In the genomic region with DNA sequence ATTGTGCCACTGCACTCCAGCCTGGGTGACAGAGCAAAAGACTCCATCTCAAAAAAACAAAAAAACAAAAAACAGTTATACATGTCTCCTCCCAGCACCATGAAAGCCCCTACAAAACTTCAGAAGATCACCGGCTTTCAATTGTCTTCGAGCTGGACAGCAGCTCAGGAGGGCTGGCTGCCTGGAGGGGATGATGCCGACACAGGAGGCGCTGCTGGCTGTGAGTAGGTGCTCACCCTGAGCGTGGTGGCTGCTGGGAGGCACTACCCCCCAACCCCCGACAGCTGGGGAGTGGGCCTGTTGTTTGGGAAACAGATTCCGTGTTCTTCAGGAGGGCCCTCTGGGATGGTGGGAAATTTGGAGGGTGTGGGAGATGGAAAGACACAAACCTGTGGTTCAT, we compare ENCODE assay signal across 20 cellular contexts. TPM values are rescaled to one million over a fixed set of nuclear protein-coding genes. Genes with fewer than 3 reads are reported as not detected.
"Had no signal": no experiment of that assay in that cellular context is flagged by ENCODE, and none has a peak within 500 bp of the region (broad histone marks: within the 10 kb centered on the region; RNA-seq: fewer than 3 reads in every experiment).

No MANE protein-coding gene starts in this region.

- H3K27ac ChIP-seq: dorsolateral prefrontal cortex, epithelial cell of prostate, esophagus muscularis mucosa, gastrocnemius medialis, neutrophil had no signal

- H3K36me3 ChIP-seq: esophagus muscularis mucosa, gastrocnemius medialis, heart right ventricle, neutrophil, sigmoid colon, uterus had no signal

- H3K4me3 ChIP-seq: coronary artery, dorsolateral prefrontal cortex, esophagus muscularis mucosa, gastrocnemius medialis, heart right ventricle, sigmoid colon, skin epidermis, uterus had no signal

- H3K4me3 Mint-ChIP-seq: naive thymus-derived CD4-positive, alpha-beta T cell; nephron progenitor cell; type B pancreatic cell had no signal

- H3K9me3 ChIP-seq: esophagus muscularis mucosa, gastrocnemius medialis, heart right ventricle, neutrophil, sigmoid colon, uterus had no signal

- ATAC-seq: gastrocnemius medialis; heart right ventricle; naive thymus-derived CD4-positive, alpha-beta T cell had no signal

- H3K4me1 ChIP-seq: uterus had no signal

- H3K9me3 Mint-ChIP-seq: naive thymus-derived CD4-positive, alpha-beta T cell; type B pancreatic cell had no signal

- H3K36me3 Mint-ChIP-seq: naive thymus-derived CD4-positive, alpha-beta T cell; type B pancreatic cell had no signal

- H3K27me3 ChIP-seq: esophagus muscularis mucosa, gastrocnemius medialis, neutrophil, sigmoid colon, uterus had no signal

- H3K27ac Mint-ChIP-seq: nephron progenitor cell, type B pancreatic cell had no signal

- DNase-seq: dorsolateral prefrontal cortex; effector CD8-positive, alpha-beta T cell; gastrocnemius medialis; heart right ventricle; hypothalamus; kidney glomerular epithelial cell; mammary epithelial cell; naive thymus-derived CD4-positive, alpha-beta T cell; nephron progenitor cell; sigmoid colon; stimulated activated CD4-positive, alpha-beta T cell treated with anti-CD3 and anti-CD28 coated beads, Interleukin-2, amount 100 ng/mL, for 24 hours; stimulated activated CD4-positive, alpha-beta T cell treated with anti-CD3 and anti-CD28 coated beads, Interleukin-4, amount 100 ng/mL, for 4 hours; stimulated activated naive CD4-positive, alpha-beta T cell; uterus had no signal

- H3K27me3 Mint-ChIP-seq: naive thymus-derived CD4-positive, alpha-beta T cell; type B pancreatic cell had no signal

RNA-seq across cellular contexts. Expression of a gene that starts 54.6 kb away (rescaled TPM):
- total RNA-seq: gastrocnemius medialis, mammary epithelial cell had no signal
